In genomic region chr12:39406257-39406656, GRCh38 we compare ENCODE assay signal across 2 cellular contexts.
TF ChIP-seq lines count a peak whose summit lies in the region.

No MANE protein-coding gene starts in this region.

TF ChIP-seq in K562, 482 proteins besides CTCF, POLR2A, EP300 and RAD21 (continued from another document and continues in another):
- no peak for TF ChIP-seq HBP1 (CRISPR knock-in tag; IDR thresholded peaks at IDR 0.05)
- TF ChIP-seq ZZZ3 (IDR thresholded peaks at IDR 0.05): no peak
- no peak for TF ChIP-seq ARID2 (IDR thresholded peaks at IDR 0.05)
- no peak for TF ChIP-seq THRA (IDR thresholded peaks at IDR 0.05)
- no peak for TF ChIP-seq ZNF507 (tag; conservative IDR thresholded peaks at IDR 0.05)
- TF ChIP-seq THAP7 (CRISPR knock-in tag; IDR thresholded peaks at IDR 0.05): no peak
- TF ChIP-seq ZNF639 (CRISPR knock-in tag; conservative IDR thresholded peaks at IDR 0.05 in 1 of 2, IDR thresholded peaks at IDR 0.05 in 1 of 2): no peak
- no peak for TF ChIP-seq CGGBP1 (CRISPR knock-in tag; IDR thresholded peaks at IDR 0.05)
- TF ChIP-seq FOXP1 (CRISPR knock-in tag; IDR thresholded peaks at IDR 0.05): no peak
- no peak for TF ChIP-seq ARID3A (IDR thresholded peaks at IDR 0.05; ENCODE audit: borderline replicate concordance, low read depth, low read length)
- TF ChIP-seq ETV1 (tag; conservative IDR thresholded peaks at IDR 0.05; ENCODE audit: low read depth): no peak
- TF ChIP-seq ZBTB11 (CRISPR knock-in tag; IDR thresholded peaks at IDR 0.05): no peak
- no peak for TF ChIP-seq ZKSCAN8 (CRISPR knock-in tag; IDR thresholded peaks at IDR 0.05)

TF ChIP-seq in WTC11, 78 proteins besides CTCF, POLR2A, EP300 and RAD21 (continued from another document):
- TF ChIP-seq CDX4 (CRISPR knock-in tag; IDR thresholded peaks at IDR 0.05; ENCODE audit: borderline replicate concordance) (no peak), IRF1 (CRISPR knock-in tag; IDR thresholded peaks at IDR 0.05) (no peak), ZNF396 (CRISPR knock-in tag; IDR thresholded peaks at IDR 0.05; ENCODE audit: borderline replicate concordance) (no peak), ZNF512 (CRISPR knock-in tag; IDR thresholded peaks at IDR 0.05; ENCODE audit: borderline replicate concordance) (no peak), SP1 (CRISPR knock-in tag; conservative IDR thresholded peaks at IDR 0.05) (no peak), TCF7 (CRISPR knock-in tag; IDR thresholded peaks at IDR 0.05; ENCODE audit: low read depth) (no peak), FOXK1 (CRISPR knock-in tag; IDR thresholded peaks at IDR 0.05) (no peak), ATF3 (CRISPR knock-in tag; conservative IDR thresholded peaks at IDR 0.05) (no peak), ZNF232 (CRISPR knock-in tag; IDR thresholded peaks at IDR 0.05) (no peak)
